13 cellular contexts compared by ENCODE assay signal in genomic region chr10:26627320-26627719, GRCh38.
DNase-seq lines count a peak whose midpoint lies in the region; ATAC-seq and TF ChIP-seq lines count a peak whose summit lies in the region.
"Had no signal": no experiment of that assay in that cellular context is flagged by ENCODE, and none has a peak within 500 bp of the region (broad histone marks: within the 10 kb centered on the region; RNA-seq: fewer than 3 reads in every experiment).

No MANE protein-coding gene starts in this region.

- ATAC-seq in activated B cell treated with CpG ODN at 0.5 μM for 24 hours (ENCODE audit: low read depth), result peak; percentile 59
- ATAC-seq in T-cell (replicated peaks in 1 of 4), result no peak
- ATAC-seq in HG02678 (IDR thresholded peaks at IDR 0.05; ENCODE audit: unreplicated experiment), result no peak

- H3K9me3 Mint-ChIP-seq in activated B cell treated with CpG ODN at 0.5 μM for 24 hours, result no peaks in the 10 kb centered on the region
- no peaks in the 10 kb centered on the region for H3K9me3 Mint-ChIP-seq in T-cell
- H3K9me3 Mint-ChIP-seq: activated CD4-positive, alpha-beta T cell treated with anti-CD3 and anti-CD28 coated beads, Interleukin-2, amount 10 ng/mL, durations not matched to agents 24 days and 14 days had no signal

- H3K36me3 Mint-ChIP-seq in activated B cell treated with CpG ODN at 0.5 μM for 24 hours (ENCODE audit: low read depth) (no peaks in the 10 kb centered on the region), T-cell (no peaks in the 10 kb centered on the region)

- H3K4me3 Mint-ChIP-seq in activated B cell treated with CpG ODN at 0.5 μM for 24 hours (no peak overlapping the region), T-cell (no peak overlapping the region)
- H3K4me3 Mint-ChIP-seq: activated CD4-positive, alpha-beta T cell treated with anti-CD3 and anti-CD28 coated beads, Interleukin-2, amount 10 ng/mL, durations not matched to agents 24 days and 14 days had no signal

- peak; percentile 24 for DNase-seq in GM06990 (ENCODE audit: extremely low read depth, insufficient read length)
- DNase-seq in HT1080 (ENCODE audit: low read depth), result peak; percentile 7
- no peak for DNase-seq in activated B cell treated with CpG ODN at 0.5 μM for 24 hours
- DNase-seq in myocyte (ENCODE audit: low read depth), result peak; percentile 4
- DNase-seq in T-cell, result no peak
- DNase-seq in kidney glomerular epithelial cell (lab: John Stamatoyannopoulos, UW), result no peak
- DNase-seq: activated CD4-positive, alpha-beta T cell treated with anti-CD3 and anti-CD28 coated beads, Interleukin-2, amount 10 ng/mL, durations not matched to agents 24 days and 14 days; activated gamma-delta T cell treated with Interleukin-2 at 50 U/mL for 16 hours; cerebellar nuclear complex; NCI-H226 had no signal

- no peaks in the 10 kb centered on the region for H3K36me3 ChIP-seq in GM06990 (ENCODE audit: control insufficient read depth, insufficient read depth, low read length)
- H3K36me3 ChIP-seq: neutrophil, SJSA1 had no signal

- intact Hi-C loops in activated B cell treated with CpG ODN at 0.5 μM for 24 hours (cut with micrococcal nuclease), result no loop called here

- no peak overlapping the region for H3K27ac Mint-ChIP-seq in activated B cell treated with CpG ODN at 0.5 μM for 24 hours
- no peak overlapping the region for H3K27ac Mint-ChIP-seq in T-cell
- H3K27ac Mint-ChIP-seq: activated CD4-positive, alpha-beta T cell treated with anti-CD3 and anti-CD28 coated beads, Interleukin-2, amount 10 ng/mL, durations not matched to agents 24 days and 14 days had no signal

- POLR2A ChIA-PET in activated B cell treated with CpG ODN at 0.5 μM for 24 hours (lab: Charles Lee) (interaction anchor here (1.4 kb wide), 1 partner anchor 615 kb away, joined by 3 read pairs; no protein-coding TSS in a partner anchor), T-cell (lab: Charles Lee) (no interaction called here)

- H3K27me3 Mint-ChIP-seq in activated B cell treated with CpG ODN at 0.5 μM for 24 hours (peaks cover 12% of the 10 kb centered on the region), T-cell (peaks cover 17 to 43% of the 10 kb centered on the region in 2 donors)

- CTCF ChIA-PET in activated B cell treated with CpG ODN at 0.5 μM for 24 hours (lab: Charles Lee) (no interaction called here), T-cell (lab: Charles Lee) (no interaction called here)

- H3K27me3 ChIP-seq in GM06990 (replicated peaks; ENCODE audit: control insufficient read depth, insufficient read depth, low read length), result no peaks in the 10 kb centered on the region
- H3K27me3 ChIP-seq: neutrophil had no signal

- peak; percentile 23 for TF ChIP-seq CTCF in GM06990 (IDR thresholded peaks at IDR 0.05; ENCODE audit: insufficient read depth, low read length, poor library complexity, severe bottlenecking)
- TF ChIP-seq CTCF in activated B cell treated with CpG ODN at 0.5 μM for 24 hours (IDR thresholded peaks at IDR 0.05), result no peak

- peaks cover 7% of the 10 kb centered on the region for H3K4me1 Mint-ChIP-seq in activated B cell treated with CpG ODN at 0.5 μM for 24 hours
- peaks cover 0 to 7% (median 4%) of the 10 kb centered on the region in 3 donors for H3K4me1 Mint-ChIP-seq in T-cell
- H3K4me1 Mint-ChIP-seq: activated CD4-positive, alpha-beta T cell treated with anti-CD3 and anti-CD28 coated beads, Interleukin-2, amount 10 ng/mL, durations not matched to agents 24 days and 14 days had no signal

- H3K4me3 ChIP-seq in GM06990 (replicated peaks; ENCODE audit: low read depth, low read length), result no peak overlapping the region
- H3K4me3 ChIP-seq: SJSA1 had no signal

Comparison
In these comparisons a context has a peak if more than half of its experiments do, and no peak if none do; other contexts are left out.
1. DNase-seq: peak in GM06990 (single experiment), HT1080 (single experiment) and myocyte (single experiment); none in activated B cell treated with CpG ODN at 0.5 μM for 24 hours (single experiment), T-cell (0 of 34) and kidney glomerular epithelial cell (single experiment).